ENCODE assay signal across 8 cellular contexts in the genomic region with DNA sequence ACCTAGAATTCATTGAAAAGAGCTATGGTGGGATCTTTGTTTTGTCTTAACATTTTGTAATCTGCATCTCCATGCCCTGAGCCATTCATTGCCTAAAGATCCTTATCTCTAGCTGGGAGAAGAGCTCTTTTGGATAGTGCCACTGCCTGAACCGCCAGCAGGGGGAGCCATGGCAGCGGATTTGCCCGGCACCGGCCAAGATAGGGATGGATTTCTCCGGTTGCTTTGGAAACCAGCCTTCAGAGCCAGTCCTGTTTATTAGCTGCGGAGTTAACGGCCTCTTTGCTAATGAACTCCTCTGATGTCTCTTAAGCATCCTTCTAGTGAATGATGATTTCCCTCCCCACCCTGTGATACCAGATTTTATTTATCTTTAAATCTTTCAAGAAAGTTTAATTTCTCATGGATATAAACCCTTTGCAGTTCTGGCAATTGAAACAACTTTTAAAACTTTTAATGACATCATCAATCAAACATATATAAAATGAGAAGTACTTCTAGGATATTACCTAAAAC. TPM values are rescaled to one million over a fixed set of nuclear protein-coding genes. Genes with fewer than 3 reads are reported as not detected.
DNase-seq lines count a peak whose midpoint lies in the region; ATAC-seq and TF ChIP-seq lines count a peak whose summit lies in the region.

No MANE protein-coding gene starts in this region.

- DNase-seq in EL (peak; percentile 79), HFFc6 (peak; percentile 77), NCI-H2227 treated with DMSO at 0.1 percent for 48 hours (lab: John Stamatoyannopoulos, UW) (peak; percentile 76), cerebellar cortex (ENCODE audit: low spot score) (peak; percentile 36), left colon (peak; percentile 48 to 77)
- DNase-seq in activated CD4-positive, alpha-beta T cell treated with anti-CD3 and anti-CD28 coated beads for 36 hours = peak; percentile 90
- peak; percentile 88 for DNase-seq in stimulated activated CD4-positive, alpha-beta T cell treated with anti-CD3 and anti-CD28 coated beads, Interleukin-4, amount 100 ng/mL, for 24 hours

- peaks cover 4% of the 10 kb centered on the region; the same call in 1 of the 2 replicates for H3K36me3 Mint-ChIP-seq in HFFc6 (ENCODE audit: low read depth)
- H3K36me3 Mint-ChIP-seq in activated CD4-positive, alpha-beta T cell treated with anti-CD3 and anti-CD28 coated beads for 36 hours (ENCODE audit: low read depth) = no peaks in the 10 kb centered on the region

- ATAC-seq in activated CD4-positive, alpha-beta T cell treated with anti-CD3 and anti-CD28 coated beads for 36 hours = peak; percentile 58
- ATAC-seq in left colon = peak; percentile 74
- ATAC-seq in GM21423 (IDR thresholded peaks at IDR 0.05; ENCODE audit: unreplicated experiment) = no peak

- POLR2A ChIA-PET in activated CD4-positive, alpha-beta T cell treated with anti-CD3 and anti-CD28 coated beads for 36 hours (lab: Charles Lee) = interaction anchor here (0.8 to 2.9 kb wide), 3 partner anchors 14 to 17 kb away, joined by 4 to 16 read pairs (median 4); no protein-coding TSS in a partner anchor

- intact Hi-C loops in activated CD4-positive, alpha-beta T cell treated with anti-CD3 and anti-CD28 coated beads for 36 hours (cut with DNase I, micrococcal nuclease) = loop anchor here (1.0 to 2.0 kb wide), 5 partner anchors 8 to 39 kb away; no protein-coding TSS in a partner anchor
- intact Hi-C loops in left colon (cut with DNase I, micrococcal nuclease) = no loop called here

- H3K4me1 Mint-ChIP-seq in HFFc6 (ENCODE audit: low read depth) = peaks cover 45% of the 10 kb centered on the region
- H3K4me1 Mint-ChIP-seq in activated CD4-positive, alpha-beta T cell treated with anti-CD3 and anti-CD28 coated beads for 36 hours = peaks cover 70% of the 10 kb centered on the region

- no peak overlapping the region for H3K4me3 Mint-ChIP-seq in HFFc6
- H3K4me3 Mint-ChIP-seq in activated CD4-positive, alpha-beta T cell treated with anti-CD3 and anti-CD28 coated beads for 36 hours = peak overlapping the region; percentile 43

- no peak overlapping the region for H3K27ac Mint-ChIP-seq in HFFc6
- peak overlapping the region; percentile 75 for H3K27ac Mint-ChIP-seq in activated CD4-positive, alpha-beta T cell treated with anti-CD3 and anti-CD28 coated beads for 36 hours

- H3K27me3 Mint-ChIP-seq in HFFc6 (ENCODE audit: insufficient read depth) = peaks cover 10% of the 10 kb centered on the region
- peaks cover 13% of the 10 kb centered on the region for H3K27me3 Mint-ChIP-seq in activated CD4-positive, alpha-beta T cell treated with anti-CD3 and anti-CD28 coated beads for 36 hours

- TF ChIP-seq CTCF in HFFc6 (IDR thresholded peaks at IDR 0.05) = peak; percentile 98

- no peaks in the 10 kb centered on the region for H3K9me3 Mint-ChIP-seq in HFFc6
- H3K9me3 Mint-ChIP-seq in activated CD4-positive, alpha-beta T cell treated with anti-CD3 and anti-CD28 coated beads for 36 hours (ENCODE audit: low read depth) = no peaks in the 10 kb centered on the region

- CTCF ChIA-PET in activated CD4-positive, alpha-beta T cell treated with anti-CD3 and anti-CD28 coated beads for 36 hours (lab: Charles Lee) = interaction anchor here (0.6 to 7.3 kb wide), 26 partner anchors 9 to 1179 kb away, joined by 3 to 62 read pairs (median 4); no protein-coding TSS in a partner anchor

RNA-seq across cellular contexts. Expression of a gene that starts 58.2 kb away (rescaled TPM):
- not detected for total RNA-seq in HFFc6 (2021; fragmentation: NEBNext Ultra II Directional; extraction: Animal tissue kit (Norgen Biotek cat#: 25700))
- total RNA-seq in activated CD4-positive, alpha-beta T cell treated with anti-CD3 and anti-CD28 coated beads for 36 hours = not detected
- not detected for total RNA-seq in left colon

Comparison
In these comparisons a context has a peak if more than half of its experiments do, and no peak if none do; other contexts are left out.
1. DNase-seq: peak in every context shown above with its lines; median percentile 90 in activated CD4-positive, alpha-beta T cell treated with anti-CD3 and anti-CD28 coated beads for 36 hours; 88 in stimulated activated CD4-positive, alpha-beta T cell treated with anti-CD3 and anti-CD28 coated beads, Interleukin-4, amount 100 ng/mL, for 24 hours; 79 in EL; 77 in HFFc6; 76 in NCI-H2227 treated with DMSO at 0.1 percent for 48 hours; 62 in left colon; 36 in cerebellar cortex.
2. intact Hi-C loops: an anchor here in activated CD4-positive, alpha-beta T cell treated with anti-CD3 and anti-CD28 coated beads for 36 hours (1.0 to 2.0 kb wide); none called in left colon.